14 cellular contexts compared by ENCODE assay signal in genomic region chr2:40512246-40512645, GRCh38.
DNase-seq lines count a peak whose midpoint lies in the region; ATAC-seq and TF ChIP-seq lines count a peak whose summit lies in the region.
"Had no signal": no experiment of that assay in that cellular context is flagged by ENCODE, and none has a peak within 500 bp of the region (broad histone marks: within the 10 kb centered on the region; RNA-seq: fewer than 3 reads in every experiment).

No MANE protein-coding gene starts in this region.

- no peaks in the 10 kb centered on the region for H3K27me3 ChIP-seq in H9 (ENCODE audit: insufficient read depth, low read length)
- no peaks in the 10 kb centered on the region for H3K27me3 ChIP-seq in skeletal muscle satellite cell (ENCODE audit: control insufficient read depth, insufficient read depth, low read length)
- no peaks in the 10 kb centered on the region for H3K27me3 ChIP-seq in BE2C
- H3K27me3 ChIP-seq: MG63 had no signal

- no peaks in the 10 kb centered on the region for H3K36me3 Mint-ChIP-seq in H9 (ENCODE audit: insufficient read depth in 1 of 3, low read depth in 3 of 3)
- H3K36me3 Mint-ChIP-seq: activated naive CD4-positive, alpha-beta T cell treated with anti-CD3 and anti-CD28 coated beads, Interleukin-2, amount 50 U/mL, for 24 hours had no signal

- no peak overlapping the region for H2BK15ac ChIP-seq in H9 (ENCODE audit: low read depth, low read length)

- no peak overlapping the region for H3K18ac ChIP-seq in H9 (ENCODE audit: insufficient read length, low read depth, low read length)

- H3K9me3 Mint-ChIP-seq in H9: no peaks in the 10 kb centered on the region
- H3K9me3 Mint-ChIP-seq: activated naive CD4-positive, alpha-beta T cell treated with anti-CD3 and anti-CD28 coated beads, Interleukin-2, amount 50 U/mL, for 24 hours had no signal

- H3K9ac ChIP-seq in H9 (ENCODE audit: extremely low read depth, insufficient read length, low read length) (no peak overlapping the region), skeletal muscle satellite cell (ENCODE audit: low read depth, low read length) (peak overlapping the region; percentile 66)

- H3K23ac ChIP-seq in H9 (ENCODE audit: insufficient read length, low read depth, low read length): no peak overlapping the region

- no peak overlapping the region for H2BK20ac ChIP-seq in H9 (ENCODE audit: low read depth, low read length, poor library complexity, severe bottlenecking)

- H3T11ph ChIP-seq in H9 (ENCODE audit: low read length): no peak overlapping the region

- H2AK5ac ChIP-seq in H9 (ENCODE audit: insufficient read length, low read length): no peak overlapping the region

- peak overlapping the region in 2 of 3 experiments; percentile 53 to 92; a peak in 3 of 7 replicates for H3K27ac Mint-ChIP-seq in H9
- H3K27ac Mint-ChIP-seq: activated naive CD4-positive, alpha-beta T cell treated with anti-CD3 and anti-CD28 coated beads, Interleukin-2, amount 50 U/mL, for 24 hours; T-helper 17 cell had no signal

- H3K4ac ChIP-seq in H9 (ENCODE audit: low read depth, low read length): no peak overlapping the region

- H2BK5ac ChIP-seq in H9 (ENCODE audit: insufficient read length, low read length): no peak overlapping the region

- peaks cover 9 to 13% of the 10 kb centered on the region in 2 experiments for H3K4me1 Mint-ChIP-seq in H9
- H3K4me1 Mint-ChIP-seq: activated naive CD4-positive, alpha-beta T cell treated with anti-CD3 and anti-CD28 coated beads, Interleukin-2, amount 50 U/mL, for 24 hours; T-helper 17 cell had no signal

- H4K8ac ChIP-seq in H9 (replicated peaks; ENCODE audit: insufficient read length, low read depth, low read length): no peak overlapping the region

- H4K20me1 ChIP-seq in H9 (ENCODE audit: control insufficient read depth, insufficient read depth, insufficient read length): no peaks in the 10 kb centered on the region

- peak overlapping the region; percentile 59 for H3K4me3 ChIP-seq in skeletal muscle satellite cell (ENCODE audit: low read length)
- H3K4me3 ChIP-seq in BE2C (ENCODE audit: low read depth, low read length): no peak overlapping the region

- no peak for TF ChIP-seq CTCF in H9 (conservative IDR thresholded peaks at IDR 0.05)
- no peak for TF ChIP-seq CTCF in BE2C (IDR thresholded peaks at IDR 0.05; ENCODE audit: low read depth, low read length)

- H3K23me2 ChIP-seq in H9 (ENCODE audit: insufficient read length, low read depth, low read length, poor library complexity, severe bottlenecking): no peaks in the 10 kb centered on the region

- H2BK120ac ChIP-seq in H9 (ENCODE audit: low read depth, low read length, poor library complexity, severe bottlenecking): no peak overlapping the region

- H3K4me3 Mint-ChIP-seq in H9: no peak overlapping the region
- H3K4me3 Mint-ChIP-seq: activated naive CD4-positive, alpha-beta T cell treated with anti-CD3 and anti-CD28 coated beads, Interleukin-2, amount 50 U/mL, for 24 hours; T-helper 17 cell had no signal

- H4K91ac ChIP-seq in H9 (ENCODE audit: insufficient read length, low read depth, low read length): no peak overlapping the region

- H3K79me2 ChIP-seq in H9 (ENCODE audit: insufficient read depth, low read length): no peaks in the 10 kb centered on the region

- no peak overlapping the region for H3K14ac ChIP-seq in H9 (ENCODE audit: insufficient read depth, low read length)

- peak; percentile 37 for ATAC-seq in left lobe of liver
- ATAC-seq: T-helper 17 cell had no signal

- DNase-seq in H9 (no peak), dermis blood vessel endothelial cell (peak; percentile 14), left lobe of liver (ENCODE audit: low spot score) (no peak), BE2C (no peak), A172 (ENCODE audit: low spot score) (no peak)
- DNase-seq in stimulated activated naive CD4-positive, alpha-beta T cell (lab: John Stamatoyannopoulos, UW): no peak
- DNase-seq in stimulated activated CD4-positive, alpha-beta T cell treated with anti-CD3 and anti-CD28 coated beads, Interleukin-4, amount 100 ng/mL, for 1 hour: no peak
- DNase-seq: activated CD4-positive, alpha-beta T cell treated with anti-CD3 and anti-CD28 coated beads, Interleukin-2, amount 50 U/mL, for 4 hours; midbrain; small intestine; T-helper 17 cell had no signal

- H3K56ac ChIP-seq in H9 (ENCODE audit: insufficient read length, low read depth, low read length): no peak overlapping the region

- H3K4me1 ChIP-seq in H9 (ENCODE audit: insufficient read depth, low read length): no peaks in the 10 kb centered on the region
- peaks cover 17% of the 10 kb centered on the region for H3K4me1 ChIP-seq in skeletal muscle satellite cell (ENCODE audit: control insufficient read depth, insufficient read depth, low read length)
- H3K4me1 ChIP-seq in BE2C: no peaks in the 10 kb centered on the region; the same call in 1 of the 2 replicates

- H3K36me3 ChIP-seq in skeletal muscle satellite cell (ENCODE audit: insufficient read depth, low read length): no peaks in the 10 kb centered on the region
- no peaks in the 10 kb centered on the region for H3K36me3 ChIP-seq in BE2C
- H3K36me3 ChIP-seq: MG63 had no signal

- H3K9me3 ChIP-seq in H9 (ENCODE audit: control insufficient read depth, low read depth, low read length) (no peaks in the 10 kb centered on the region), skeletal muscle satellite cell (replicated peaks; ENCODE audit: low read length) (no peaks in the 10 kb centered on the region), BE2C (no peaks in the 10 kb centered on the region)
- H3K9me3 ChIP-seq: MG63 had no signal

- WGBS in H9 (ENCODE audit: extremely low coverage, insufficient read length, low lambda C conversion rate): no CpG with 5 or more reads among the region's 6 CpGs

- H3K27me3 Mint-ChIP-seq in H9 (ENCODE audit: low read depth): no peaks in the 10 kb centered on the region
- H3K27me3 Mint-ChIP-seq: activated naive CD4-positive, alpha-beta T cell treated with anti-CD3 and anti-CD28 coated beads, Interleukin-2, amount 50 U/mL, for 24 hours; T-helper 17 cell had no signal

- no peak overlapping the region for H2AFZ ChIP-seq in H9 (ENCODE audit: low read length)

- H4K5ac ChIP-seq in H9 (ENCODE audit: insufficient read length, low read depth, low read length): no peak overlapping the region

- H3K79me1 ChIP-seq in H9 (ENCODE audit: insufficient read depth, low read depth, low read length, poor library complexity, severe bottlenecking): no peaks in the 10 kb centered on the region

- H3K4me2 ChIP-seq in H9 (ENCODE audit: insufficient read depth, insufficient read length, low read length): no peak overlapping the region
- H3K4me2 ChIP-seq in skeletal muscle satellite cell (ENCODE audit: low read length): peak overlapping the region; percentile 77

- H2BK12ac ChIP-seq in H9 (ENCODE audit: insufficient read length, low read depth, low read length): no peak overlapping the region

- no peak overlapping the region for H3K27ac ChIP-seq in H9 (ENCODE audit: insufficient read length, low read depth, low read length)
